ENCODE assay signal across 2 cellular contexts in the genomic region with DNA sequence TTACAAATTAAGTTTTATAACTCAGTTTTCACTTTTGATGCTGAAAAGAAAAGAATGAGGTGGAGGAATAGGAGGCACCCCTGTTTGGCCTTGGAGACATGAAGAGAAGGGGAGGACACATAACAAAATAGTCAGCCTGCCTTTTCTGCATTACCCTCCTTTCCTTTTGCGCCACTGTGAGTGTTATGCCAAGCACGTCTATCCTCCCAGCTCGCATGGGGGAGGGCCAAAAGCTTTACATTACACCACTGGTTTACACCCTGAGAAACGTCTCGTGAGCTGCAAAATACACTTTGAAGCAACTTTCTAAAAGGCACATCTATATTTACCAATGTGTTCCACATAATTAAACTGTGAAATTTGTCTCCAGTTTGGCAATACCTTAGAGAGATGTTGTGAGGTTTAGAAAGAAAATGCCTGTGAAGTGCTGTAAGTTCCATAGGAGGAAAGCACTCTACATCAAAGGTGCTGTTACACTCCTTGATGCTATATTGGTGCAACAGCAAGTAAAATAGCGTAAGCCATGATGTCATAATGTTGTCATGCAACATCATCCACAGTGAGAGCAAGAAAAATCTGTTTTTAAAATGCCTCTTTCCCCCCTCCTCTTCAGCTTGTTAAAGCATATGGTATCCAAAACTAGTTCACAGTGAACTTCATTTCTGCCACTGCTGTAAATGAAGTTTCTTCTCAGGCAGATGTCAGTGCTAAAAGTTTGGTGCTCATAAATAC.
TF ChIP-seq lines count a peak whose summit lies in the region.

No MANE protein-coding gene starts in this region.

TF ChIP-seq in GM12891, 5 proteins besides CTCF, POLR2A, EP300 and RAD21:
- no peak for TF ChIP-seq TAF1 (IDR thresholded peaks at IDR 0.05; ENCODE audit: low read depth, low read length)
- no peak for TF ChIP-seq POLR2AphosphoS5 (IDR thresholded peaks at IDR 0.05; ENCODE audit: low read depth, low read length)
- TF ChIP-seq SPI1 (IDR thresholded peaks at IDR 0.05; ENCODE audit: low read depth, low read length) = no peak
- no peak for TF ChIP-seq PAX5 (IDR thresholded peaks at IDR 0.05; ENCODE audit: insufficient read depth, low read length, severe bottlenecking)

TF ChIP-seq in K562, 482 proteins besides CTCF, POLR2A, EP300 and RAD21:
- TF ChIP-seq RBM22 (IDR thresholded peaks at IDR 0.05; ENCODE audit: low read depth, low read length, poor library complexity, severe bottlenecking) (no peak), SPI1 (IDR thresholded peaks at IDR 0.05; ENCODE audit: borderline replicate concordance, low read depth, low read length) (no peak), ZNF316 (IDR thresholded peaks at IDR 0.05) (no peak), MEF2D (tag; conservative IDR thresholded peaks at IDR 0.05; ENCODE audit: low read depth) (no peak), TFAM (CRISPR knock-in tag; conservative IDR thresholded peaks at IDR 0.05) (no peak), ZNF217 (CRISPR knock-in tag; IDR thresholded peaks at IDR 0.05) (no peak), HNRNPLL (IDR thresholded peaks at IDR 0.05; ENCODE audit: low read depth, low read length, poor library complexity, severe bottlenecking) (no peak), RBBP5 (IDR thresholded peaks at IDR 0.05; ENCODE audit: borderline replicate concordance, insufficient read depth, low read length, poor library complexity, severe bottlenecking) (no peak), CREM (IDR thresholded peaks at IDR 0.05; ENCODE audit: low read depth) (peak; percentile 15; the same call in 1 of the 2 replicates), CREB1 (IDR thresholded peaks at IDR 0.05) (peak; percentile 60; the same call in 1 of the 2 replicates), CREB1 (CRISPR knock-in tag; IDR thresholded peaks at IDR 0.05) (no peak), ZNF274 (IDR thresholded peaks at IDR 0.05; ENCODE audit: borderline replicate concordance, low read depth, low read length) (no peak)
- TF ChIP-seq, protein P1, sequence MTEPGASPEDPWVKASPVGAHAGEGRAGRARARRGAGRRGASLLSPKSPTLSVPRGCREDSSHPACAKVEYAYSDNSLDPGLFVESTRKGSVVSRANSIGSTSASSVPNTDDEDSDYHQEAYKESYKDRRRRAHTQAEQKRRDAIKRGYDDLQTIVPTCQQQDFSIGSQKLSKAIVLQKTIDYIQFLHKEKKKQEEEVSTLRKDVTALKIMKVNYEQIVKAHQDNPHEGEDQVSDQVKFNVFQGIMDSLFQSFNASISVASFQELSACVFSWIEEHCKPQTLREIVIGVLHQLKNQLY (CRISPR knock-in tag; conservative IDR thresholded peaks at IDR 0.05) = no peak
